ENCODE assay signal across 39 cellular contexts in genomic region chr3:53641397-53641796, GRCh38.
"Had no signal": no experiment of that assay in that cellular context is flagged by ENCODE, and none has a peak within 500 bp of the region (broad histone marks: within the 10 kb centered on the region; RNA-seq: fewer than 3 reads in every experiment).

No MANE protein-coding gene starts in this region.

- H3K4me1 ChIP-seq: body of pancreas, breast epithelium had no signal

- H3K36me3 Mint-ChIP-seq: activated CD4-positive, alpha-beta memory T cell treated with anti-CD3 and anti-CD28 coated beads for 36 hours; activated naive CD4-positive, alpha-beta T cell treated with anti-CD3 and anti-CD28 coated beads, Interleukin-2, amount 10 ng/mL, durations not matched to agents 7 days and 5 days; activated naive CD4-positive, alpha-beta T cell treated with anti-CD3 and anti-CD28 coated beads, Interleukin-2, amount 50 U/mL, for 24 hours; activated naive CD8-positive, alpha-beta T cell; activated naive CD8-positive, alpha-beta T cell treated with anti-CD3 and anti-CD28 coated beads, Interleukin-2, amount 10 ng/mL, durations not matched to agents 7 days and 5 days had no signal

- H3K4me3 Mint-ChIP-seq: activated B cell treated with CpG ODN at 0.5 μM for 24 hours; activated CD4-positive, alpha-beta memory T cell treated with anti-CD3 and anti-CD28 coated beads for 36 hours; activated CD4-positive, alpha-beta T cell treated with anti-CD3 and anti-CD28 coated beads, Interleukin-2, amount 10 ng/mL, durations not matched to agents 24 days and 14 days; activated CD8-positive, alpha-beta T cell treated with anti-CD3 and anti-CD28 coated beads for 36 hours; activated naive CD4-positive, alpha-beta T cell treated with anti-CD3 and anti-CD28 coated beads, Interleukin-2, amount 10 ng/mL, durations not matched to agents 7 days and 5 days; activated naive CD4-positive, alpha-beta T cell treated with anti-CD3 and anti-CD28 coated beads, Interleukin-2, amount 50 U/mL, for 24 hours; activated naive CD8-positive, alpha-beta T cell; activated naive CD8-positive, alpha-beta T cell treated with anti-CD3 and anti-CD28 coated beads, Interleukin-2, amount 10 ng/mL, durations not matched to agents 7 days and 5 days; activated naive CD8-positive, alpha-beta T cell treated with anti-CD3 and anti-CD28 coated beads, Interleukin-2, amount 50 U/mL, for 24 hours; central memory CD8-positive, alpha-beta T cell; T-helper 1 cell treated with Interleukin-12 subunit alpha and Interleukin-12 subunit beta and Interleukin-4 antibody, amounts not matched to agents 30 μg/mL and 1 μg/mL, for 36 hours; T-helper 2 cell treated with Interferon-gamma antibody and Interleukin-4, amounts not matched to agents 5 μg/mL and 100 μg/mL, for 36 hours had no signal

- H3K4me1 Mint-ChIP-seq: activated B cell treated with CpG ODN at 0.5 μM for 24 hours; activated CD4-positive, alpha-beta T cell treated with anti-CD3 and anti-CD28 coated beads, Interleukin-2, amount 10 ng/mL, durations not matched to agents 24 days and 14 days; activated naive CD4-positive, alpha-beta T cell treated with anti-CD3 and anti-CD28 coated beads, Interleukin-2, amount 10 ng/mL, durations not matched to agents 7 days and 5 days; activated naive CD4-positive, alpha-beta T cell treated with anti-CD3 and anti-CD28 coated beads, Interleukin-2, amount 50 U/mL, for 24 hours; activated naive CD8-positive, alpha-beta T cell treated with anti-CD3 and anti-CD28 coated beads, Interleukin-2, amount 10 ng/mL, durations not matched to agents 7 days and 5 days; activated naive CD8-positive, alpha-beta T cell treated with anti-CD3 and anti-CD28 coated beads, Interleukin-2, amount 50 U/mL, for 24 hours; central memory CD8-positive, alpha-beta T cell had no signal

- H3K27me3 ChIP-seq: body of pancreas, brain microvascular endothelial cell, breast epithelium, cardiac muscle cell had no signal

- H3K36me3 ChIP-seq: brain microvascular endothelial cell, breast epithelium, cardiac muscle cell had no signal

- H3K4me3 ChIP-seq: body of pancreas, breast epithelium, cardiac muscle cell had no signal

- H3K27ac Mint-ChIP-seq: activated B cell treated with CpG ODN at 0.5 μM for 24 hours; activated CD4-positive, alpha-beta memory T cell treated with anti-CD3 and anti-CD28 coated beads for 36 hours; activated CD4-positive, alpha-beta T cell treated with anti-CD3 and anti-CD28 coated beads, Interleukin-2, amount 10 ng/mL, durations not matched to agents 24 days and 14 days; activated CD8-positive, alpha-beta T cell treated with anti-CD3 and anti-CD28 coated beads for 36 hours; activated naive CD4-positive, alpha-beta T cell treated with anti-CD3 and anti-CD28 coated beads, Interleukin-2, amount 10 ng/mL, durations not matched to agents 7 days and 5 days; activated naive CD4-positive, alpha-beta T cell treated with anti-CD3 and anti-CD28 coated beads, Interleukin-2, amount 50 U/mL, for 24 hours; activated naive CD8-positive, alpha-beta T cell; activated naive CD8-positive, alpha-beta T cell treated with anti-CD3 and anti-CD28 coated beads, Interleukin-2, amount 10 ng/mL, durations not matched to agents 7 days and 5 days; activated naive CD8-positive, alpha-beta T cell treated with anti-CD3 and anti-CD28 coated beads, Interleukin-2, amount 50 U/mL, for 24 hours; activated T-helper 2 cell treated with anti-CD3 and anti-CD28 coated beads, Interferon-gamma antibody, Interleukin-2, Interleukin-4, amounts not matched to agents 10 μg/mL and 5 μg/mL and 100 μg/mL, durations not matched to agents 14 hours and 24 hours and 36 hours; T-helper 1 cell treated with Interleukin-12 subunit alpha and Interleukin-12 subunit beta and Interleukin-4 antibody, amounts not matched to agents 30 μg/mL and 1 μg/mL, for 36 hours; T-helper 2 cell treated with Interferon-gamma antibody and Interleukin-4, amounts not matched to agents 5 μg/mL and 100 μg/mL, for 36 hours had no signal

- H3K27ac ChIP-seq: body of pancreas, brain microvascular endothelial cell, breast epithelium, cardiac muscle cell, VCaP had no signal

- ATAC-seq: activated CD8-positive, alpha-beta T cell treated with anti-CD3 and anti-CD28 coated beads for 36 hours; activated naive CD8-positive, alpha-beta T cell treated with anti-CD3 and anti-CD28 coated beads, Interleukin-2, amount 50 U/mL, for 24 hours; body of pancreas had no signal

- H3K9me3 ChIP-seq: body of pancreas, breast epithelium had no signal

- H3K9me3 Mint-ChIP-seq: activated B cell treated with CpG ODN at 0.5 μM for 24 hours; activated CD4-positive, alpha-beta memory T cell treated with anti-CD3 and anti-CD28 coated beads for 36 hours; activated CD4-positive, alpha-beta T cell treated with anti-CD3 and anti-CD28 coated beads, Interleukin-2, amount 10 ng/mL, durations not matched to agents 24 days and 14 days; activated CD8-positive, alpha-beta T cell treated with anti-CD3 and anti-CD28 coated beads for 36 hours; activated naive CD4-positive, alpha-beta T cell treated with anti-CD3 and anti-CD28 coated beads, Interleukin-2, amount 10 ng/mL, durations not matched to agents 7 days and 5 days; activated naive CD4-positive, alpha-beta T cell treated with anti-CD3 and anti-CD28 coated beads, Interleukin-2, amount 50 U/mL, for 24 hours; activated naive CD8-positive, alpha-beta T cell treated with anti-CD3 and anti-CD28 coated beads, Interleukin-2, amount 10 ng/mL, durations not matched to agents 7 days and 5 days; activated naive CD8-positive, alpha-beta T cell treated with anti-CD3 and anti-CD28 coated beads, Interleukin-2, amount 50 U/mL, for 24 hours; activated T-helper 2 cell treated with anti-CD3 and anti-CD28 coated beads, Interferon-gamma antibody, Interleukin-2, Interleukin-4, amounts not matched to agents 10 μg/mL and 5 μg/mL and 100 μg/mL, durations not matched to agents 14 hours and 24 hours and 36 hours; central memory CD8-positive, alpha-beta T cell; T-helper 1 cell treated with Interleukin-12 subunit alpha and Interleukin-12 subunit beta and Interleukin-4 antibody, amounts not matched to agents 30 μg/mL and 1 μg/mL, for 36 hours; T-helper 2 cell treated with Interferon-gamma antibody and Interleukin-4, amounts not matched to agents 5 μg/mL and 100 μg/mL, for 36 hours had no signal

- FAIRE-seq: astrocyte, TTC549 had no signal

- DNase-seq: activated B cell treated with CpG ODN at 0.5 μM for 24 hours; activated CD4-positive, alpha-beta memory T cell treated with anti-CD3 and anti-CD28 coated beads for 36 hours; activated CD4-positive, alpha-beta T cell treated with anti-CD3 and anti-CD28 coated beads for 4 hours; activated CD4-positive, alpha-beta T cell treated with anti-CD3 and anti-CD28 coated beads, Interleukin-2, amount 10 ng/mL, durations not matched to agents 24 days and 14 days; activated CD4-positive, alpha-beta T cell treated with anti-CD3 and anti-CD28 coated beads, Interleukin-2, amount 50 U/mL, for 1 hour; activated CD4-positive, alpha-beta T cell treated with anti-CD3 and anti-CD28 coated beads, Interleukin-2, amount 50 U/mL, for 4 hours; activated CD4-positive, CD25-positive, alpha-beta regulatory T cell treated with anti-CD3 and anti-CD28 coated beads, Interleukin-2, amount 50 U/mL, for 72 hours; activated CD8-positive, alpha-beta memory T cell treated with anti-CD3 and anti-CD28 coated beads, Interleukin-2, amount 50 U/mL, for 4 hours; activated CD8-positive, alpha-beta T cell treated with anti-CD3 and anti-CD28 coated beads for 36 hours; activated effector memory CD4-positive, alpha-beta T cell treated with Interleukin-2 at 50 U/mL for 16 hours; activated gamma-delta T cell; activated naive CD4-positive, alpha-beta T cell treated with anti-CD3 and anti-CD28 coated beads, Interleukin-2, amount 10 ng/mL, durations not matched to agents 7 days and 5 days; activated naive CD4-positive, alpha-beta T cell treated with Interleukin-2 at 50 U/mL for 16 hours; activated naive CD8-positive, alpha-beta T cell treated with anti-CD3 and anti-CD28 coated beads, Interleukin-2, amount 10 ng/mL, durations not matched to agents 7 days and 5 days; activated naive CD8-positive, alpha-beta T cell treated with anti-CD3 and anti-CD28 coated beads, Interleukin-2, amount 50 U/mL, for 24 hours; activated T-cell treated with anti-CD3 and anti-CD28 coated beads for 4 hours; activated T-cell treated with anti-CD3 and anti-CD28 coated beads, Interleukin-2, amount 50 U/mL, for 1 hour; activated T-cell treated with anti-CD3 and anti-CD28 coated beads, Interleukin-2, amount 50 U/mL, for 48 hours; amygdala; anterior cingulate cortex; body of pancreas; brain microvascular endothelial cell; caudate nucleus; cerebellar nuclear complex; SW 1271; T-helper 1 cell; T-helper 2 cell; T-helper 9 cell had no signal
